In genomic region chr19:39405261-39405912, GRCh38 we compare ENCODE assay signal across 10 cellular contexts. TPM values are rescaled to one million over a fixed set of nuclear protein-coding genes. Genes with fewer than 3 reads are reported as not detected.
DNase-seq lines count a peak whose midpoint lies in the region; ATAC-seq and TF ChIP-seq lines count a peak whose summit lies in the region.
"Had no signal": no experiment of that assay in that cellular context is flagged by ENCODE, and none has a peak within 500 bp of the region (broad histone marks: within the 10 kb centered on the region; RNA-seq: fewer than 3 reads in every experiment).

No MANE protein-coding gene starts in this region.

- H3K4me1 Mint-ChIP-seq in activated naive CD4-positive, alpha-beta T cell treated with anti-CD3 and anti-CD28 coated beads, Interleukin-2, amount 50 U/mL, for 24 hours = peaks cover 53% of the 10 kb centered on the region
- peaks cover 52% of the 10 kb centered on the region for H3K4me1 Mint-ChIP-seq in activated naive CD8-positive, alpha-beta T cell (ENCODE audit: low read depth)

- no peak for DNase-seq in activated naive CD4-positive, alpha-beta T cell treated with anti-CD3 and anti-CD28 coated beads, Interleukin-2, amount 50 U/mL, for 16 hours
- DNase-seq in lung (ENCODE audit: low spot score) (peak; percentile 27), transverse colon (no peak), SHP77 treated with DMSO at 0.1 percent for 48 hours (lab: John Stamatoyannopoulos, UW) (no peak), GM03348 (ENCODE audit: low spot score) (no peak), erythroblast (lab: John Stamatoyannopoulos, UW) (no peak)
- DNase-seq: COR-L47, NCI-H2029 had no signal

- H3K9me3 ChIP-seq in lung (ENCODE audit: control insufficient read depth in 2 of 2, insufficient read depth in 1 of 2, low read length in 1 of 2) = no peaks in the 10 kb centered on the region
- H3K9me3 ChIP-seq in transverse colon = no peaks in the 10 kb centered on the region

- TF ChIP-seq EP300 in transverse colon (IDR thresholded peaks at IDR 0.05; ENCODE audit: low read depth) = no peak

- in situ Hi-C loops in transverse colon (cut with MboI; ENCODE audit: low pct_ligation_motif_present in 1 of 4, low pct_unique_long_range_greater_than_20kb in 1 of 4, low sequenced_read_pairs in 3 of 4) = no loop called here

- 89 to 91% methylated on average over 17 of the region's 17 CpGs for WGBS in lung, 2 donors
- 67 to 86% methylated on average over 1 to 17 of the region's 17 CpGs for WGBS in transverse colon (ENCODE audit: low coverage in 1 of 2), 2 donors

- no peaks in the 10 kb centered on the region for H3K27me3 Mint-ChIP-seq in activated naive CD4-positive, alpha-beta T cell treated with anti-CD3 and anti-CD28 coated beads, Interleukin-2, amount 50 U/mL, for 24 hours
- no peaks in the 10 kb centered on the region for H3K27me3 Mint-ChIP-seq in activated naive CD8-positive, alpha-beta T cell

- H3K4me3 ChIP-seq in lung = no peak overlapping the region
- peak overlapping the region in 1 of 4 donors; percentile 66 for H3K4me3 ChIP-seq in transverse colon

- H3K9me3 Mint-ChIP-seq in activated naive CD4-positive, alpha-beta T cell treated with anti-CD3 and anti-CD28 coated beads, Interleukin-2, amount 50 U/mL, for 24 hours = no peaks in the 10 kb centered on the region
- no peaks in the 10 kb centered on the region for H3K9me3 Mint-ChIP-seq in activated naive CD8-positive, alpha-beta T cell (ENCODE audit: low read depth)

- TF ChIP-seq POLR2A in transverse colon (IDR thresholded peaks at IDR 0.05) = no peak
- TF ChIP-seq POLR2A in erythroblast (IDR thresholded peaks at IDR 0.05; ENCODE audit: low read length) = no peak

- H3K27ac ChIP-seq in lung (ENCODE audit: low read depth in 1 of 2, low read length in 1 of 2) (peak overlapping the region; percentile 55 to 97), transverse colon (peak overlapping the region; percentile 98 to 100 (median 99))

- no peak for TF ChIP-seq CTCF in lung (IDR thresholded peaks at IDR 0.05; ENCODE audit: control extremely low read depth, extremely low read depth)
- no peak for TF ChIP-seq CTCF in transverse colon (IDR thresholded peaks at IDR 0.05)

- H3K4me3 Mint-ChIP-seq in activated naive CD4-positive, alpha-beta T cell treated with anti-CD3 and anti-CD28 coated beads, Interleukin-2, amount 50 U/mL, for 24 hours = peak overlapping the region; percentile 83
- peak overlapping the region; percentile 90 for H3K4me3 Mint-ChIP-seq in activated naive CD8-positive, alpha-beta T cell

- H3K27me3 ChIP-seq in lung (ENCODE audit: control insufficient read depth, insufficient read depth) (no peaks in the 10 kb centered on the region), transverse colon (no peaks in the 10 kb centered on the region)

- H3K36me3 Mint-ChIP-seq in activated naive CD4-positive, alpha-beta T cell treated with anti-CD3 and anti-CD28 coated beads, Interleukin-2, amount 50 U/mL, for 24 hours = peaks cover 11% of the 10 kb centered on the region
- peaks cover 5% of the 10 kb centered on the region for H3K36me3 Mint-ChIP-seq in activated naive CD8-positive, alpha-beta T cell

- H3K4me1 ChIP-seq in lung (ENCODE audit: control insufficient read depth in 2 of 2, insufficient read depth in 2 of 2, low read length in 2 of 2) = peaks cover 0 to 18% of the 10 kb centered on the region in 2 donors
- H3K4me1 ChIP-seq in transverse colon = peaks cover 26 to 58% (median 57%) of the 10 kb centered on the region in 4 donors

- intact Hi-C loops in transverse colon (cut with DNase I; ENCODE audit: low total_unique reads) = no loop called here

- H3K36me3 ChIP-seq in lung (ENCODE audit: control insufficient read depth in 2 of 2, insufficient read depth in 2 of 2, low read length in 2 of 2) = peaks cover 3 to 12% of the 10 kb centered on the region in 2 donors
- peaks cover 0 to 14% (median 8%) of the 10 kb centered on the region in 4 donors for H3K36me3 ChIP-seq in transverse colon

- ATAC-seq in lung (ENCODE audit: insufficient read depth, low FRiP score) = no peak

- peak overlapping the region; percentile 53 for H3K27ac Mint-ChIP-seq in activated naive CD4-positive, alpha-beta T cell treated with anti-CD3 and anti-CD28 coated beads, Interleukin-2, amount 50 U/mL, for 24 hours
- H3K27ac Mint-ChIP-seq in activated naive CD8-positive, alpha-beta T cell = peak overlapping the region; percentile 90

RNA-seq across cellular contexts. Expression of gene ZFP36, which starts 1.3 kb away (rescaled TPM):
- total RNA-seq in lung (100 to 1,000 TPM in 1 of 2 donors, 10 to 100 TPM in 1; 41.2 to 170 TPM), transverse colon (100 to 1,000 TPM; 280 to 924 (median 309) TPM)
- 100 to 1,000 TPM; 174 to 655 TPM for polyA plus RNA-seq in lung

RNA-seq across cellular contexts. Expression of gene PLEKHG2, which starts 7.1 kb away (rescaled TPM):
- total RNA-seq in lung = 10 to 100 TPM; 33.4 to 52.7 TPM
- 10 to 100 TPM; 15.5 to 20.9 TPM for polyA plus RNA-seq in lung
- total RNA-seq in transverse colon = 10 to 100 TPM in 2 of 4 donors, 1 to 10 TPM in 2; 6.1 to 27.7 (median 11.9) TPM

RNA-seq across cellular contexts. Expression of gene MED29, which starts 14.2 kb away (rescaled TPM):
- total RNA-seq in lung (10 to 100 TPM; 16.5 to 36.3 TPM), transverse colon (10 to 100 TPM; 22.8 to 37.4 (median 27.8) TPM)
- 10 to 100 TPM; 29.4 to 36.8 TPM for polyA plus RNA-seq in lung

RNA-seq across cellular contexts. Expression of gene PAF1, which starts 14.5 kb away (rescaled TPM):
- total RNA-seq in lung (10 to 100 TPM; 24.8 to 32.9 TPM), transverse colon (10 to 100 TPM; 37.8 to 71.2 (median 43.0) TPM)
- 10 to 100 TPM; 35.1 to 41.8 TPM for polyA plus RNA-seq in lung

RNA-seq across cellular contexts. Expression of gene RPS16, which starts 30.4 kb away (rescaled TPM):
- 1,000 to 10,000 TPM in 1 of 2 donors, 100 to 1,000 TPM in 1; 108 to 1,772 TPM for total RNA-seq in lung
- 1,000 to 10,000 TPM; 2,468 to 3,242 TPM for polyA plus RNA-seq in lung
- 1,000 to 10,000 TPM in 3 of 4 donors, 100 to 1,000 TPM in 1; 718 to 1,665 (median 1,335) TPM for total RNA-seq in transverse colon
